Comparison of ENCODE assay signal across 26 cellular contexts in genomic region chr7:71740196-71740560, GRCh38.
"Had no signal": no experiment of that assay in that cellular context is flagged by ENCODE, and none has a peak within 500 bp of the region (broad histone marks: within the 10 kb centered on the region; RNA-seq: fewer than 3 reads in every experiment).

No MANE protein-coding gene starts in this region.

- H3K4me3 Mint-ChIP-seq: activated CD4-positive, alpha-beta memory T cell treated with anti-CD3 and anti-CD28 coated beads, Interleukin-2, amount 10 ng/mL, durations not matched to agents 7 days and 5 days; activated CD4-positive, alpha-beta T cell treated with anti-CD3 and anti-CD28 coated beads, Interleukin-2, amount 10 ng/mL, durations not matched to agents 7 days and 5 days; activated naive CD4-positive, alpha-beta T cell treated with anti-CD3 and anti-CD28 coated beads, Interleukin-2, amount 10 ng/mL, durations not matched to agents 7 days and 5 days; activated naive CD8-positive, alpha-beta T cell treated with anti-CD3 and anti-CD28 coated beads, Interleukin-2, amount 10 ng/mL, durations not matched to agents 7 days and 5 days; activated T-cell treated with anti-CD3 and anti-CD28 coated beads, Interleukin-2, amount 50 U/mL, for 24 hours; activated T-cell treated with anti-CD3 and anti-CD28 coated beads, Interleukin-2, amount 50 U/mL, for 72 hours; brain; endodermal cell had no signal

- DNase-seq: activated CD4-positive, alpha-beta memory T cell treated with anti-CD3 and anti-CD28 coated beads, Interleukin-2, amount 10 ng/mL, durations not matched to agents 7 days and 5 days; activated CD4-positive, alpha-beta T cell treated with anti-CD3 and anti-CD28 coated beads for 1 hour; activated CD4-positive, alpha-beta T cell treated with anti-CD3 and anti-CD28 coated beads for 4 hours; activated CD4-positive, alpha-beta T cell treated with anti-CD3 and anti-CD28 coated beads, Interleukin-2, amount 10 ng/mL, durations not matched to agents 7 days and 5 days; activated CD4-positive, alpha-beta T cell treated with anti-CD3 and anti-CD28 coated beads, Interleukin-2, amount 50 U/mL, for 4 hours; activated CD8-positive, alpha-beta memory T cell treated with anti-CD3 and anti-CD28 coated beads, Interleukin-2, amount 50 U/mL, for 48 hours; activated gamma-delta T cell; activated naive CD4-positive, alpha-beta T cell; activated naive CD4-positive, alpha-beta T cell treated with anti-CD3 and anti-CD28 coated beads, Interleukin-2, amount 10 ng/mL, durations not matched to agents 7 days and 5 days; activated naive CD8-positive, alpha-beta T cell treated with anti-CD3 and anti-CD28 coated beads, Interleukin-2, amount 10 ng/mL, durations not matched to agents 7 days and 5 days; activated T-cell treated with anti-CD3 and anti-CD28 coated beads for 4 hours; activated T-cell treated with anti-CD3 and anti-CD28 coated beads, Interleukin-2, amount 50 U/mL, for 24 hours; activated T-cell treated with anti-CD3 and anti-CD28 coated beads, Interleukin-2, amount 50 U/mL, for 72 hours; central memory CD4-positive, alpha-beta T cell; cerebellar nuclear complex; colonic mucosa; effector memory CD4-positive, alpha-beta T cell; endodermal cell; foreskin fibroblast; T-helper 2 cell had no signal

- ATAC-seq: activated naive CD4-positive, alpha-beta T cell treated with anti-CD3 and anti-CD28 coated beads, Interleukin-2, amount 50 U/mL, for 72 hours; activated T-cell treated with anti-CD3 and anti-CD28 coated beads, Interleukin-2, amount 50 U/mL, for 72 hours; esophagus mucosa had no signal

- H3K4me1 Mint-ChIP-seq: activated CD4-positive, alpha-beta memory T cell treated with anti-CD3 and anti-CD28 coated beads, Interleukin-2, amount 10 ng/mL, durations not matched to agents 7 days and 5 days; activated CD4-positive, alpha-beta T cell treated with anti-CD3 and anti-CD28 coated beads, Interleukin-2, amount 10 ng/mL, durations not matched to agents 7 days and 5 days; activated naive CD4-positive, alpha-beta T cell treated with anti-CD3 and anti-CD28 coated beads, Interleukin-2, amount 10 ng/mL, durations not matched to agents 7 days and 5 days; activated naive CD8-positive, alpha-beta T cell treated with anti-CD3 and anti-CD28 coated beads, Interleukin-2, amount 10 ng/mL, durations not matched to agents 7 days and 5 days had no signal

- H3K9me3 ChIP-seq: ascending aorta, breast epithelium, colonic mucosa had no signal

- H3K4me1 ChIP-seq: ascending aorta, breast epithelium, colonic mucosa had no signal

- H3K27ac ChIP-seq: ascending aorta, breast epithelium, cardiac muscle cell, colonic mucosa had no signal

- H3K9me3 Mint-ChIP-seq: activated CD4-positive, alpha-beta T cell treated with anti-CD3 and anti-CD28 coated beads, Interleukin-2, amount 10 ng/mL, durations not matched to agents 7 days and 5 days; activated naive CD4-positive, alpha-beta T cell treated with anti-CD3 and anti-CD28 coated beads, Interleukin-2, amount 50 U/mL, for 72 hours; activated naive CD8-positive, alpha-beta T cell treated with anti-CD3 and anti-CD28 coated beads, Interleukin-2, amount 10 ng/mL, durations not matched to agents 7 days and 5 days; activated T-cell treated with anti-CD3 and anti-CD28 coated beads, Interleukin-2, amount 50 U/mL, for 72 hours had no signal

- H3K27me3 Mint-ChIP-seq: activated CD4-positive, alpha-beta memory T cell treated with anti-CD3 and anti-CD28 coated beads, Interleukin-2, amount 10 ng/mL, durations not matched to agents 7 days and 5 days; activated CD4-positive, alpha-beta T cell treated with anti-CD3 and anti-CD28 coated beads, Interleukin-2, amount 10 ng/mL, durations not matched to agents 7 days and 5 days; activated naive CD4-positive, alpha-beta T cell treated with anti-CD3 and anti-CD28 coated beads, Interleukin-2, amount 10 ng/mL, durations not matched to agents 7 days and 5 days; activated T-cell treated with anti-CD3 and anti-CD28 coated beads, Interleukin-2, amount 50 U/mL, for 24 hours had no signal

- H3K36me3 ChIP-seq: ascending aorta, breast epithelium, cardiac muscle cell, colonic mucosa had no signal

- H3K27ac Mint-ChIP-seq: activated CD4-positive, alpha-beta memory T cell treated with anti-CD3 and anti-CD28 coated beads, Interleukin-2, amount 10 ng/mL, durations not matched to agents 7 days and 5 days; activated CD4-positive, alpha-beta T cell treated with anti-CD3 and anti-CD28 coated beads, Interleukin-2, amount 10 ng/mL, durations not matched to agents 7 days and 5 days; activated naive CD4-positive, alpha-beta T cell treated with anti-CD3 and anti-CD28 coated beads, Interleukin-2, amount 10 ng/mL, durations not matched to agents 7 days and 5 days; activated naive CD4-positive, alpha-beta T cell treated with anti-CD3 and anti-CD28 coated beads, Interleukin-2, amount 50 U/mL, for 72 hours; activated naive CD8-positive, alpha-beta T cell treated with anti-CD3 and anti-CD28 coated beads, Interleukin-2, amount 10 ng/mL, durations not matched to agents 7 days and 5 days; activated T-cell treated with anti-CD3 and anti-CD28 coated beads, Interleukin-2, amount 50 U/mL, for 24 hours; activated T-cell treated with anti-CD3 and anti-CD28 coated beads, Interleukin-2, amount 50 U/mL, for 72 hours; endodermal cell had no signal

- H3K36me3 Mint-ChIP-seq: activated naive CD4-positive, alpha-beta T cell treated with anti-CD3 and anti-CD28 coated beads, Interleukin-2, amount 10 ng/mL, durations not matched to agents 7 days and 5 days; activated naive CD4-positive, alpha-beta T cell treated with anti-CD3 and anti-CD28 coated beads, Interleukin-2, amount 50 U/mL, for 72 hours; activated naive CD8-positive, alpha-beta T cell treated with anti-CD3 and anti-CD28 coated beads, Interleukin-2, amount 10 ng/mL, durations not matched to agents 7 days and 5 days; brain had no signal

- H3K4me3 ChIP-seq: ascending aorta, breast epithelium, cardiac muscle cell, colonic mucosa had no signal

- H3K27me3 ChIP-seq: ascending aorta, breast epithelium, cardiac muscle cell, colonic mucosa had no signal
